6 cellular contexts compared by ENCODE assay signal in the genomic region with DNA sequence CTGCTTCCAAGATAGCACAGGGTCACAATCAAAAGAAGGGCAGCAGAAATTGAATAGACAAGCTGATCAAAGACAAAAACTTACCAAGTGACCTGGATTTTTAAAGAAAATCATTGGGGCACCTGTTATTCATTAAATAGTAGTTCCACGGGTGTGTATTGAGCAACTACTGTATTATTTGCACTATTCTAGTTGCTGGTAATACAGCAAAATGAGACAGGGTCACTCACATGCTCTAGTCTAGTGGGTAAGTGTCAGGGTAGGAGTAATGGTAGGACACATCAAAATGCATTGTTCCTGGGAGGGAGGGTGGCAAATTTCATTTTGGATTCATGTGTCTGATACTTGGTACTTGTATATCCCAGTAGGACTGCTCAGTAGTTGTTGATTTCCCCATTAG.
"Had no signal": no experiment of that assay in that cellular context is flagged by ENCODE, and none has a peak within 500 bp of the region (broad histone marks: within the 10 kb centered on the region; RNA-seq: fewer than 3 reads in every experiment).

No MANE protein-coding gene starts in this region.

- H3K36me3 Mint-ChIP-seq: IgD-negative memory B cell had no signal

- DNase-seq: IMR-90, KBM-7 had no signal

- H3K4me3 ChIP-seq: K562 had no signal

- H3K27ac Mint-ChIP-seq: IgD-negative memory B cell had no signal

- ATAC-seq: HepG2, K562 had no signal

- H3K4me3 Mint-ChIP-seq: IgD-negative memory B cell had no signal

- H3K27ac ChIP-seq: HL-60 had no signal
